Comparison of ENCODE assay signal across 1 cellular context in genomic region chr6:44257753-44258324, GRCh38.
TF ChIP-seq lines count a peak whose summit lies in the region.

No MANE protein-coding gene starts in this region.

TF ChIP-seq in K562, 482 proteins besides CTCF, POLR2A, EP300 and RAD21 (continued from another document):
- TF ChIP-seq HMBOX1 (IDR thresholded peaks at IDR 0.05) = no peak
- peak in 1 of 3 experiments; percentile 12 for TF ChIP-seq YY1 (IDR thresholded peaks at IDR 0.05; ENCODE audit: borderline replicate concordance in 1 of 3, control insufficient read depth in 1 of 3, extremely low read depth in 1 of 3, insufficient read depth in 3 of 3, insufficient read length in 1 of 3, insufficient replicate concordance in 2 of 3, low read depth in 1 of 3, low read length in 2 of 3)
- TF ChIP-seq HNRNPK (IDR thresholded peaks at IDR 0.05; ENCODE audit: low read depth, low read length, poor library complexity, severe bottlenecking) = no peak
- no peak for TF ChIP-seq RHOXF2B (CRISPR knock-in tag; conservative IDR thresholded peaks at IDR 0.05)
- no peak for TF ChIP-seq PRPF4 (IDR thresholded peaks at IDR 0.05; ENCODE audit: insufficient read depth, low read depth, low read length, poor library complexity, severe bottlenecking)
- no peak for TF ChIP-seq YBX1 (IDR thresholded peaks at IDR 0.05)
- no peak for TF ChIP-seq TAL1 (IDR thresholded peaks at IDR 0.05)
- no peak for TF ChIP-seq SMAD4 (CRISPR knock-in tag; conservative IDR thresholded peaks at IDR 0.05)
- no peak for TF ChIP-seq TFE3 (CRISPR knock-in tag; IDR thresholded peaks at IDR 0.05)
- TF ChIP-seq FOXA1 (IDR thresholded peaks at IDR 0.05; ENCODE audit: borderline replicate concordance) = no peak
- TF ChIP-seq IRF9 (tag; IDR thresholded peaks at IDR 0.05) = no peak
- TF ChIP-seq ZHX1 (conservative IDR thresholded peaks at IDR 0.05; ENCODE audit: low read length) = no peak
- TF ChIP-seq CSDE1 (IDR thresholded peaks at IDR 0.05) = no peak; a peak in 1 of 4 replicates
- TF ChIP-seq ATF7 (IDR thresholded peaks at IDR 0.05) = no peak; the same call in 1 of the 2 replicates
- TF ChIP-seq HEY1 (CRISPR knock-in tag; IDR thresholded peaks at IDR 0.05; ENCODE audit: borderline replicate concordance) = no peak
- TF ChIP-seq SETDB1 (IDR thresholded peaks at IDR 0.05; ENCODE audit: low read length) = no peak
- TF ChIP-seq ATF1 (CRISPR knock-in tag; IDR thresholded peaks at IDR 0.05) = no peak
- TF ChIP-seq ATF1 (tag; IDR thresholded peaks at IDR 0.05) = peak; percentile 65; the same call in 1 of the 2 replicates
- no peak for TF ChIP-seq CHAMP1 (IDR thresholded peaks at IDR 0.05)
- TF ChIP-seq ELF1 (tag; IDR thresholded peaks at IDR 0.05) = no peak
- TF ChIP-seq C11orf30 (IDR thresholded peaks at IDR 0.05; ENCODE audit: low read depth) = no peak
- no peak for TF ChIP-seq ZNF184 (CRISPR knock-in tag; IDR thresholded peaks at IDR 0.05)
- TF ChIP-seq MEF2D (tag; conservative IDR thresholded peaks at IDR 0.05; ENCODE audit: low read depth) = no peak; the same call in 1 of the 2 replicates
- no peak for TF ChIP-seq MXD1 (CRISPR knock-in tag; IDR thresholded peaks at IDR 0.05; ENCODE audit: borderline replicate concordance, poor library complexity, severe bottlenecking)
- TF ChIP-seq DEAF1 (CRISPR knock-in tag; IDR thresholded peaks at IDR 0.05) = no peak
- TF ChIP-seq ADNP (tag; IDR thresholded peaks at IDR 0.05) = no peak
- TF ChIP-seq GTF2B (IDR thresholded peaks at IDR 0.05; ENCODE audit: extremely low read depth, insufficient read length) = no peak
- no peak for TF ChIP-seq SIN3A (IDR thresholded peaks at IDR 0.05; ENCODE audit: borderline replicate concordance in 2 of 2, control insufficient read depth in 1 of 2, low read depth in 2 of 2, low read length in 2 of 2)
- TF ChIP-seq ZNF436 (CRISPR knock-in tag; IDR thresholded peaks at IDR 0.05) = no peak
- TF ChIP-seq FOSL1 (tag; conservative IDR thresholded peaks at IDR 0.05) = no peak
- no peak for TF ChIP-seq RBM39 (optimal IDR thresholded peaks at IDR 0.05; ENCODE audit: low read depth, low read length)
- no peak for TF ChIP-seq HLTF (IDR thresholded peaks at IDR 0.05)
